In genomic region chr7:106425017-106425719, GRCh38 we compare ENCODE assay signal across 8 cellular contexts.
DNase-seq lines count a peak whose midpoint lies in the region; ATAC-seq, FAIRE-seq and TF ChIP-seq lines count a peak whose summit lies in the region.

No MANE protein-coding gene starts in this region.

- no peaks in the 10 kb centered on the region for H3K9me3 Mint-ChIP-seq in activated naive CD4-positive, alpha-beta T cell treated with anti-CD3 and anti-CD28 coated beads for 36 hours
- H3K9me3 Mint-ChIP-seq in WTC11 = no peaks in the 10 kb centered on the region; the same call in 1 of the 2 replicates

- FAIRE-seq in A549 (lab: Jason Lieb, UNC) = no peak

- no peak for TF ChIP-seq POLR2A in A549 (IDR thresholded peaks at IDR 0.05; ENCODE audit: low read length)
- no peak for TF ChIP-seq POLR2A in spleen (IDR thresholded peaks at IDR 0.05)

- POLR2A ChIA-PET in A549 (lab: Yijun Ruan, JAX) = interaction anchor here (0.6 to 2.9 kb wide), 5 partner anchors 24 to 205 kb away, joined by 3 to 36 read pairs (median 5); partner anchors contain the start of gene NAMPT
- POLR2A ChIA-PET in WTC11 (lab: Charles Lee) = interaction anchor here (0.6 kb wide), 1 partner anchor 700 kb away, joined by 3 read pairs; no protein-coding TSS in a partner anchor

- H3K4me3 Mint-ChIP-seq in activated naive CD4-positive, alpha-beta T cell treated with anti-CD3 and anti-CD28 coated beads for 36 hours = peak overlapping the region; percentile 80
- no peak overlapping the region for H3K4me3 Mint-ChIP-seq in WTC11

- peaks cover 39% of the 10 kb centered on the region for H3K4me1 ChIP-seq in A549
- H3K4me1 ChIP-seq in OCI-LY3 (ENCODE audit: low read length) = peaks cover 59% of the 10 kb centered on the region
- H3K4me1 ChIP-seq in heart right ventricle = peaks cover 0 to 55% (median 27%) of the 10 kb centered on the region in 9 donors
- H3K4me1 ChIP-seq in spleen = peaks cover 13 to 56% (median 37%) of the 10 kb centered on the region in 6 donors

- peak overlapping the region; percentile 66 for H3K9ac ChIP-seq in OCI-LY3 (ENCODE audit: low read length)

- TF ChIP-seq RAD21 in A549 (conservative IDR thresholded peaks at IDR 0.05 in 1 of 2, IDR thresholded peaks at IDR 0.05 in 1 of 2) = peak; percentile 2 to 42; a peak in 3 of 5 replicates

- DNase-seq in A549 (ENCODE audit: low read depth in 1 of 2, low spot score in 1 of 2) (peak; percentile 57 to 91), heart right ventricle (peak in 1 of 2 donors; percentile 67), spleen (no peak), WTC11 (ENCODE audit: low spot score) (no peak)
- peak; percentile 96 for DNase-seq in activated naive CD4-positive, alpha-beta T cell treated with anti-CD3 and anti-CD28 coated beads for 36 hours

- H3K36me3 Mint-ChIP-seq in activated naive CD4-positive, alpha-beta T cell treated with anti-CD3 and anti-CD28 coated beads for 36 hours (ENCODE audit: low read depth) = peaks cover 13% of the 10 kb centered on the region
- no peaks in the 10 kb centered on the region for H3K36me3 Mint-ChIP-seq in WTC11

- TF ChIP-seq CTCF in A549 (IDR thresholded peaks at IDR 0.05) = no peak
- no peak for TF ChIP-seq CTCF in OCI-LY3 (IDR thresholded peaks at IDR 0.05; ENCODE audit: low read depth, low read length)
- no peak for TF ChIP-seq CTCF in heart right ventricle (IDR thresholded peaks at IDR 0.05)
- peak in 1 of 11 experiments; percentile 17 for TF ChIP-seq CTCF in spleen (IDR thresholded peaks at IDR 0.05 in 8 of 11, conservative IDR thresholded peaks at IDR 0.05 in 3 of 11)
- TF ChIP-seq CTCF in WTC11 (IDR thresholded peaks at IDR 0.05) = no peak

- H3K27me3 Mint-ChIP-seq in activated naive CD4-positive, alpha-beta T cell treated with anti-CD3 and anti-CD28 coated beads for 36 hours (ENCODE audit: low read depth) = peaks cover 3% of the 10 kb centered on the region
- H3K27me3 Mint-ChIP-seq in WTC11 (ENCODE audit: low read depth) = no peaks in the 10 kb centered on the region; the same call in 1 of the 2 replicates

- H3K27me3 ChIP-seq in OCI-LY3 (ENCODE audit: low read depth, low read length) = no peaks in the 10 kb centered on the region
- no peaks in the 10 kb centered on the region for H3K27me3 ChIP-seq in heart right ventricle
- peaks cover 0 to 3% (median 0%) of the 10 kb centered on the region in 7 donors for H3K27me3 ChIP-seq in spleen (replicated peaks in 1 of 7)

- intact Hi-C loops in activated naive CD4-positive, alpha-beta T cell treated with anti-CD3 and anti-CD28 coated beads for 36 hours (cut with micrococcal nuclease) = loop anchor here (1.0 to 10.0 kb wide), 17 partner anchors 20 to 1480 kb away; partner anchors contain the start of genes CCDC71L, HBP1 and SYPL1
- intact Hi-C loops in heart right ventricle (cut with DNase I) = loop anchor here in 2 of 10 donors (5.0 to 10.0 kb wide), 2 partner anchors 138 to 140 kb away; partner anchors contain the start of gene NAMPT (in 1 of the 2)
- intact Hi-C loops in spleen (cut with DNase I; ENCODE audit: low total_unique reads) = no loop called here

- peaks cover 86% of the 10 kb centered on the region for H3K4me1 Mint-ChIP-seq in activated naive CD4-positive, alpha-beta T cell treated with anti-CD3 and anti-CD28 coated beads for 36 hours (ENCODE audit: low read depth)
- peaks cover 5% of the 10 kb centered on the region for H3K4me1 Mint-ChIP-seq in WTC11

- CTCF ChIA-PET in A549 (lab: Yijun Ruan, JAX) (interaction anchor here (1.2 to 3.3 kb wide), 5 partner anchors 19 to 271 kb away, joined by 3 to 10 read pairs (median 3); no protein-coding TSS in a partner anchor), WTC11 (lab: Charles Lee) (interaction anchor here (1.4 kb wide), 1 partner anchor 248 kb away, joined by 3 read pairs; no protein-coding TSS in a partner anchor)
- CTCF ChIA-PET in activated naive CD4-positive, alpha-beta T cell treated with anti-CD3 and anti-CD28 coated beads for 36 hours (lab: Charles Lee) = interaction anchor here (0.6 to 1.7 kb wide), 7 partner anchors 9 to 248 kb away, joined by 3 to 13 read pairs (median 4); no protein-coding TSS in a partner anchor

- H3K4me2 ChIP-seq in A549 = peak overlapping the region; percentile 70
- peak overlapping the region; percentile 92 for H3K4me2 ChIP-seq in OCI-LY3 (ENCODE audit: low read length)

- H3K9me3 ChIP-seq in A549 = no peaks in the 10 kb centered on the region
- no peaks in the 10 kb centered on the region for H3K9me3 ChIP-seq in OCI-LY3 (ENCODE audit: insufficient read depth, low read length)
- no peaks in the 10 kb centered on the region for H3K9me3 ChIP-seq in heart right ventricle
- no peaks in the 10 kb centered on the region for H3K9me3 ChIP-seq in spleen

- H3K27ac Mint-ChIP-seq in activated naive CD4-positive, alpha-beta T cell treated with anti-CD3 and anti-CD28 coated beads for 36 hours = peak overlapping the region; percentile 99
- no peak overlapping the region for H3K27ac Mint-ChIP-seq in WTC11

- H3K36me3 ChIP-seq in OCI-LY3 (replicated peaks; ENCODE audit: low read depth, low read length) = no peaks in the 10 kb centered on the region
- no peaks in the 10 kb centered on the region for H3K36me3 ChIP-seq in heart right ventricle
- H3K36me3 ChIP-seq in spleen = no peaks in the 10 kb centered on the region

- H4K20me1 ChIP-seq in OCI-LY3 (ENCODE audit: insufficient read depth, low read length) = no peaks in the 10 kb centered on the region

- no peak overlapping the region for H3K4me3 ChIP-seq in A549
- peak overlapping the region; percentile 63 for H3K4me3 ChIP-seq in OCI-LY3 (ENCODE audit: low read length)
- H3K4me3 ChIP-seq in heart right ventricle = peak overlapping the region in 1 of 10 donors; percentile 33
- peak overlapping the region in 3 of 8 donors; percentile 8 to 60 (median 16) for H3K4me3 ChIP-seq in spleen

- H3K79me2 ChIP-seq in OCI-LY3 (ENCODE audit: low read length) = no peaks in the 10 kb centered on the region

- TF ChIP-seq EP300 in A549 (IDR thresholded peaks at IDR 0.05) = peak; percentile 87 to 93; a peak in 4 of 5 replicates

- H3K27ac ChIP-seq in A549 (peak overlapping the region; percentile 82 to 90), OCI-LY3 (ENCODE audit: low read length) (peak overlapping the region; percentile 93), heart right ventricle (peak overlapping the region in 6 of 10 donors; percentile 37 to 93 (median 68)), spleen (peak overlapping the region; percentile 46 to 95 (median 88))

- ATAC-seq in A549 (peak; percentile 82 to 86), GM18858 (IDR thresholded peaks at IDR 0.05; ENCODE audit: unreplicated experiment) (peak; percentile 85), HG03039 (IDR thresholded peaks at IDR 0.05; ENCODE audit: unreplicated experiment) (peak; percentile 82), heart right ventricle (peak; percentile 65 to 84 (median 74)), WTC11 (no peak)

- H2AFZ ChIP-seq in OCI-LY3 (ENCODE audit: low read depth, low read length) = peak overlapping the region; percentile 35; the same call in 1 of the 2 replicates

- WGBS in A549 (ENCODE audit: missing lambda C conversion rate) = 14% methylated on average over 7 of the region's 7 CpGs
- WGBS in heart right ventricle, 2 donors = 35 to 66% methylated on average over 7 of the region's 7 CpGs
- 13 to 28% (median 16%) methylated on average over 7 of the region's 7 CpGs for WGBS in spleen, 5 donors

TF ChIP-seq in A549, 52 proteins besides CTCF, POLR2A, EP300 and RAD21 (continues in another document):
- TF ChIP-seq ATOH8 (CRISPR knock-in tag; IDR thresholded peaks at IDR 0.05; ENCODE audit: low read depth) (no peak), TP53 (CRISPR knock-in tag; IDR thresholded peaks at IDR 0.05) (0 out of 2 replicates have a peak, but pooled peaks have one; percentile 67), CEBPB (IDR thresholded peaks at IDR 0.05) (peak; percentile 76 to 84), TFCP2L1 (CRISPR knock-in tag; IDR thresholded peaks at IDR 0.05) (no peak), SMC3 (IDR thresholded peaks at IDR 0.05) (peak; percentile 43; the same call in 2 of the 3 replicates), FOXS1 (CRISPR knock-in tag; IDR thresholded peaks at IDR 0.05) (no peak), SREBF2 (IDR thresholded peaks at IDR 0.05) (no peak), GATA3 (IDR thresholded peaks at IDR 0.05; ENCODE audit: borderline replicate concordance) (peak; percentile 75), KDM1A (IDR thresholded peaks at IDR 0.05; ENCODE audit: low read depth) (no peak), MYC (IDR thresholded peaks at IDR 0.05; ENCODE audit: borderline replicate concordance, low read length) (0 out of 2 replicates have a peak, but pooled peaks have one; percentile 62)

TF ChIP-seq in WTC11, 78 proteins besides CTCF, POLR2A, EP300 and RAD21 (continues in another document):
- TF ChIP-seq OVOL2 (CRISPR knock-in tag; IDR thresholded peaks at IDR 0.05; ENCODE audit: borderline replicate concordance) (no peak), ZNF138 (CRISPR knock-in tag; conservative IDR thresholded peaks at IDR 0.05) (no peak), ATF6 (CRISPR knock-in tag; IDR thresholded peaks at IDR 0.05) (no peak), ATF1 (CRISPR knock-in tag; IDR thresholded peaks at IDR 0.05) (no peak), MYBL2 (CRISPR knock-in tag; IDR thresholded peaks at IDR 0.05) (no peak), ZNF423 (CRISPR knock-in tag; IDR thresholded peaks at IDR 0.05) (no peak), JAZF1 (CRISPR knock-in tag; IDR thresholded peaks at IDR 0.05) (no peak)

Comparison
In these comparisons a context has a peak if more than half of its experiments do, and no peak if none do; other contexts are left out.
1. DNase-seq: peak in A549 (2 of 2) and activated naive CD4-positive, alpha-beta T cell treated with anti-CD3 and anti-CD28 coated beads for 36 hours (single experiment); none in spleen (single experiment) and WTC11 (single experiment).
2. Of the 8 proteins assayed by ChIP-seq in both WTC11 and A549: peak only in WTC11: none; only in A549: MAX and TP53; in both: none; in neither: 5; mixed calls (peak in some experiments, not most) for 1.
3. Peak in every context shown above with its lines, with median percentiles within 50 percentile points of each other: H3K27ac ChIP-seq.